Comparison of ENCODE assay signal across 23 cellular contexts in the genomic region with DNA sequence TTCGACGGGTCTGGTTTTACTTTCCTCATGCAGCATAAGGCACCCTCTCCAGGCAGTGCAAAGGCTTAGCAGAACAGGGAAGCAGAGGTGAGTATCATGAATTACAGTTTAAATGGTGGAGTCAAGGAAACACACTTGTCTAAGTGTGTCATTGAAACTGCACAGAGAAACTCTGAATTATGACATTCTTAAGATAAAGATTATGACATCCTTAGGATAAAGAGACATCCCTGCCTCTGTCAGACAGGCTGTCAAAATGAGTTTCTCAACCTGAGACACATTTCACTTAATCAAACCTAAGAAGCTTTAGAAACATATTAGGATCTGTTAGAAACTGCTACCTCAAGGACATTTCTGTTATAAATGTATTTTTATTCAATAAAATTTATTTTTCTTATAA.
"Had no signal": no experiment of that assay in that cellular context is flagged by ENCODE, and none has a peak within 500 bp of the region (broad histone marks: within the 10 kb centered on the region; RNA-seq: fewer than 3 reads in every experiment).

No MANE protein-coding gene starts in this region.

- DNase-seq: dermis blood vessel endothelial cell; dorsolateral prefrontal cortex; effector CD4-positive, alpha-beta T cell; effector memory CD4-positive, alpha-beta T cell; foreskin keratinocyte; heart left ventricle; hypothalamus; immature natural killer cell; islet precursor cell; kidney; kidney glomerular epithelial cell; left colon; left ventricle myocardium inferior; lower lobe of right lung; mesenchymal stem cell; mucosa of descending colon had no signal

- H3K4me1 ChIP-seq: esophagus muscularis mucosa, foreskin keratinocyte, gastroesophageal sphincter, heart left ventricle, left ventricle myocardium inferior, lower lobe of right lung had no signal

- H2AFZ ChIP-seq: hepatocyte had no signal

- H3K27ac ChIP-seq: coronary artery, esophagus muscularis mucosa, foreskin keratinocyte, gastroesophageal sphincter, heart left ventricle, hepatocyte, left ventricle myocardium inferior, lower lobe of right lung had no signal

- FAIRE-seq: colon, endothelial cell of umbilical vein, frontal cortex, kidney had no signal

- H3K4me2 ChIP-seq: hepatocyte had no signal

- H3K9me3 ChIP-seq: esophagus muscularis mucosa, gastroesophageal sphincter, heart left ventricle, left ventricle myocardium inferior, lower lobe of right lung, mucosa of descending colon had no signal

- H3K4me3 ChIP-seq: coronary artery, dorsolateral prefrontal cortex, esophagus muscularis mucosa, gastroesophageal sphincter, heart left ventricle, hepatocyte, left ventricle myocardium inferior, lower lobe of right lung, mucosa of descending colon had no signal

- H3K27me3 ChIP-seq: esophagus muscularis mucosa, gastroesophageal sphincter, hepatocyte had no signal

- H3K79me2 ChIP-seq: hepatocyte had no signal

- H3K36me3 ChIP-seq: esophagus muscularis mucosa, gastroesophageal sphincter, heart left ventricle, left ventricle myocardium inferior, lower lobe of right lung had no signal
